In genomic region chr20:61658563-61658962, GRCh38 we compare ENCODE assay signal across 23 cellular contexts.
"Had no signal": no experiment of that assay in that cellular context is flagged by ENCODE, and none has a peak within 500 bp of the region (broad histone marks: within the 10 kb centered on the region; RNA-seq: fewer than 3 reads in every experiment).

No MANE protein-coding gene starts in this region.

- H3K36me3 Mint-ChIP-seq: naive thymus-derived CD8-positive, alpha-beta T cell; stimulated activated effector memory CD8-positive, alpha-beta T cell treated with anti-CD3 and anti-CD28 coated beads, Interleukin-12 subunit alpha, Interleukin-12 subunit beta, amount 100 ng/mL, for 72 hours; type B pancreatic cell had no signal

- H3K36me3 ChIP-seq: left lung, pancreas, prostate gland, tibial nerve, uterus had no signal

- H3K9me3 ChIP-seq: mucosa of descending colon, pancreas, prostate gland, tibial nerve, uterus had no signal

- H3K27ac Mint-ChIP-seq: naive thymus-derived CD8-positive, alpha-beta T cell; stimulated activated effector memory CD8-positive, alpha-beta T cell treated with anti-CD3 and anti-CD28 coated beads, Interleukin-12 subunit alpha, Interleukin-12 subunit beta, amount 100 ng/mL, for 72 hours; stimulated activated naive CD8-positive, alpha-beta T cell treated with anti-CD3 and anti-CD28 coated beads, Interleukin-15, Interleukin-2, amounts not matched to agents 100 ng/mL and 50 ng/mL, for 24 hours; type B pancreatic cell had no signal

- H3K4me1 Mint-ChIP-seq: naive thymus-derived CD8-positive, alpha-beta T cell; stimulated activated effector memory CD8-positive, alpha-beta T cell treated with anti-CD3 and anti-CD28 coated beads, Interleukin-12 subunit alpha, Interleukin-12 subunit beta, amount 100 ng/mL, for 72 hours had no signal

- H3K4me3 ChIP-seq: left lung, lung, mucosa of descending colon, pancreas, prostate gland, skin epidermis, tibial nerve, uterus had no signal

- ATAC-seq: left colon; left lung; mucosa of descending colon; naive thymus-derived CD8-positive, alpha-beta T cell; pancreas; right cardiac atrium; sciatic nerve; stimulated activated effector memory CD8-positive, alpha-beta T cell treated with anti-CD3 and anti-CD28 coated beads, Interleukin-12 subunit alpha, Interleukin-12 subunit beta, amount 100 ng/mL, for 72 hours had no signal

- H3K27me3 Mint-ChIP-seq: stimulated activated naive CD8-positive, alpha-beta T cell treated with anti-CD3 and anti-CD28 coated beads, Interleukin-15, Interleukin-2, amounts not matched to agents 100 ng/mL and 50 ng/mL, for 24 hours had no signal

- H3K27me3 ChIP-seq: pancreas, tibial nerve, uterus had no signal

- H3K4me3 Mint-ChIP-seq: naive thymus-derived CD8-positive, alpha-beta T cell; nephron; neural crest cell; stimulated activated effector memory CD8-positive, alpha-beta T cell treated with anti-CD3 and anti-CD28 coated beads, Interleukin-12 subunit alpha, Interleukin-12 subunit beta, amount 100 ng/mL, for 72 hours; stimulated activated naive CD8-positive, alpha-beta T cell treated with anti-CD3 and anti-CD28 coated beads, Interleukin-15, Interleukin-2, amounts not matched to agents 100 ng/mL and 50 ng/mL, for 24 hours; type B pancreatic cell had no signal

- DNase-seq: hippocampal formation; kidney glomerular epithelial cell; left colon; left lung; midbrain; mucosa of descending colon; pancreas; retina; right cardiac atrium; stimulated activated CD4-positive, alpha-beta T cell treated with anti-CD3 and anti-CD28 coated beads, Interleukin-4, amount 100 ng/mL, for 24 hours; stimulated activated naive CD4-positive, alpha-beta T cell; uterus had no signal

- H3K27ac ChIP-seq: left lung, pancreas, prostate gland, skin epidermis, tibial nerve, uterus had no signal

- H3K9me3 Mint-ChIP-seq: nephron; neural crest cell; stimulated activated effector memory CD8-positive, alpha-beta T cell treated with anti-CD3 and anti-CD28 coated beads, Interleukin-12 subunit alpha, Interleukin-12 subunit beta, amount 100 ng/mL, for 72 hours; stimulated activated naive CD8-positive, alpha-beta T cell treated with anti-CD3 and anti-CD28 coated beads, Interleukin-15, Interleukin-2, amounts not matched to agents 100 ng/mL and 50 ng/mL, for 24 hours; type B pancreatic cell had no signal

- H3K4me1 ChIP-seq: left lung, pancreas, prostate gland, tibial nerve, uterus had no signal
